1 cellular context compared by ENCODE assay signal in genomic region chr15:67825880-67826716, GRCh38.
TF ChIP-seq lines count a peak whose summit lies in the region.

No MANE protein-coding gene starts in this region.

TF ChIP-seq in HepG2, 621 proteins besides CTCF, POLR2A, EP300 and RAD21:
- peak; percentile 47; the same call in 1 of the 2 replicates for TF ChIP-seq ZNF800 (CRISPR knock-in tag; IDR thresholded peaks at IDR 0.05)
- TF ChIP-seq ZBTB21 (CRISPR knock-in tag; IDR thresholded peaks at IDR 0.05): no peak
